In genomic region chr13:112849500-112849899, GRCh38 we compare ENCODE assay signal across 10 cellular contexts.
DNase-seq lines count a peak whose midpoint lies in the region; ATAC-seq, FAIRE-seq and TF ChIP-seq lines count a peak whose summit lies in the region.
"Had no signal": no experiment of that assay in that cellular context is flagged by ENCODE, and none has a peak within 500 bp of the region (broad histone marks: within the 10 kb centered on the region; RNA-seq: fewer than 3 reads in every experiment).

No MANE protein-coding gene starts in this region.

- dilution Hi-C loops in IMR-90 (cut with HindIII; ENCODE audit: low sequenced_read_pairs, unreplicated experiment): no loop called here

- H3K79me1 ChIP-seq in IMR-90 (ENCODE audit: low read depth in 1 of 2, low read length in 2 of 2): no peaks in the 10 kb centered on the region

- TF ChIP-seq CTCF in IMR-90 (conservative IDR thresholded peaks at IDR 0.05; ENCODE audit: low read depth, low read length) (no peak), K562 (IDR thresholded peaks at IDR 0.05 in 2 of 3, conservative IDR thresholded peaks at IDR 0.05 in 1 of 3; ENCODE audit: insufficient read depth in 2 of 3, low read depth in 1 of 3, low read length in 3 of 3) (no peak)

- H3K4me3 ChIP-seq in IMR-90 (ENCODE audit: insufficient read depth, low read depth, low read length) (no peak overlapping the region), K562 (no peak overlapping the region), small intestine (ENCODE audit: low read depth in 1 of 2, low read length in 2 of 2) (no peak overlapping the region)

- TF ChIP-seq RAD21 in IMR-90 (IDR thresholded peaks at IDR 0.05; ENCODE audit: low read length) (no peak), K562 (CRISPR knock-in tag; conservative IDR thresholded peaks at IDR 0.05 in 1 of 2, IDR thresholded peaks at IDR 0.05 in 1 of 2) (no peak)

- H4K8ac ChIP-seq in IMR-90 (ENCODE audit: low read depth in 2 of 2, low read length in 2 of 2): no peak overlapping the region

- CTCF ChIA-PET in IMR-90 (lab: Yijun Ruan, JAX): no interaction called here
- CTCF ChIA-PET in K562 (lab: Yijun Ruan, JAX; ENCODE audit: low intra/inter-chr PET ratio): no interaction called here

- no peak overlapping the region for H3K14ac ChIP-seq in IMR-90 (replicated peaks; ENCODE audit: low read depth, low read length)

- no peak for ATAC-seq in IMR-90 (ENCODE audit: low read depth)
- no peak for ATAC-seq in K562
- no peak for ATAC-seq in HG03521 (IDR thresholded peaks at IDR 0.05; ENCODE audit: unreplicated experiment)

- no TSS peak for BruUV-seq in IMR-90 (replicated peaks; lab: Mats Ljungman, UMichigan)
- no TSS peak for BruUV-seq in K562 (replicated peaks; lab: Mats Ljungman, UMichigan)

- H3K27me3 ChIP-seq in IMR-90 (ENCODE audit: control insufficient read depth, insufficient read depth, low read length) (no peaks in the 10 kb centered on the region), K562 (ENCODE audit: control insufficient read depth in 2 of 2, insufficient read depth in 2 of 2, low read length in 2 of 2) (no peaks in the 10 kb centered on the region), small intestine (ENCODE audit: control insufficient read depth in 2 of 2, insufficient read depth in 2 of 2, low read length in 2 of 2) (no peaks in the 10 kb centered on the region)

- H3K9me1 ChIP-seq in IMR-90 (ENCODE audit: insufficient read depth, low read length) (0 out of 2 replicates have a peak, but pooled peaks cover 3% of the 10 kb centered on the region), K562 (ENCODE audit: control insufficient read depth, insufficient read depth, low read length) (no peaks in the 10 kb centered on the region)

- H3K4me1 ChIP-seq in IMR-90 (ENCODE audit: control insufficient read depth, insufficient read depth, low read length): no peaks in the 10 kb centered on the region
- H3K4me1 ChIP-seq in K562 (replicated peaks in 1 of 2; ENCODE audit: control insufficient read depth in 2 of 2, insufficient read depth in 2 of 2, low read length in 2 of 2): peaks cover 0 to 3% of the 10 kb centered on the region in 2 experiments; a peak in 1 of 5 replicates
- no peaks in the 10 kb centered on the region for H3K4me1 ChIP-seq in small intestine (ENCODE audit: control insufficient read depth in 2 of 2, insufficient read depth in 1 of 2, low read depth in 1 of 2, low read length in 1 of 2)

- H3K9me3 ChIP-seq in IMR-90 (ENCODE audit: control insufficient read depth, insufficient read depth, low read length) (peaks cover 3% of the 10 kb centered on the region; the same call in 1 of the 2 replicates), K562 (replicated peaks; ENCODE audit: control insufficient read depth, insufficient read depth, low read depth, low read length) (0 out of 2 replicates have a peak, but pooled peaks cover 2% of the 10 kb centered on the region), small intestine (ENCODE audit: control insufficient read depth, low read depth) (no peaks in the 10 kb centered on the region)

- H3K27ac ChIP-seq in IMR-90 (ENCODE audit: insufficient read depth, low read length) (no peak overlapping the region), K562 (ENCODE audit: extremely low read depth, low read depth, low read length) (no peak overlapping the region), small intestine (ENCODE audit: low read depth in 1 of 2, low read length in 1 of 2) (no peak overlapping the region)

- WGBS in IMR-90 (ENCODE audit: extremely low coverage in 2 of 2, insufficient read length in 1 of 2), 2 experiments: no CpG with 5 or more reads among the region's 6 CpGs
- 76% methylated on average over 5 of the region's 6 CpGs for WGBS in K562 (ENCODE audit: insufficient coverage, low coverage, missing lambda C conversion rate)
- WGBS in small intestine, 3 donors: 62 to 74% (median 69%) methylated on average over 6 of the region's 6 CpGs

- H3K18ac ChIP-seq in IMR-90 (ENCODE audit: low read depth, low read length): no peak overlapping the region

- no peak overlapping the region for H4K91ac ChIP-seq in IMR-90 (ENCODE audit: insufficient read depth, low read depth, low read length)

- no peaks in the 10 kb centered on the region for H4K20me1 ChIP-seq in IMR-90 (ENCODE audit: insufficient read depth, low read length)
- H4K20me1 ChIP-seq in K562 (replicated peaks; ENCODE audit: control insufficient read depth, insufficient read depth, low read length): no peaks in the 10 kb centered on the region

- no peak overlapping the region for H2AK5ac ChIP-seq in IMR-90 (ENCODE audit: low read depth, low read length)

- no peak overlapping the region for H3K23ac ChIP-seq in IMR-90 (ENCODE audit: low read depth, low read length)

- H3K4ac ChIP-seq in IMR-90 (ENCODE audit: low read depth, low read length): no peak overlapping the region

- H2BK5ac ChIP-seq in IMR-90 (ENCODE audit: low read depth, low read length, poor library complexity, severe bottlenecking): no peak overlapping the region

- no peak overlapping the region for H3K56ac ChIP-seq in IMR-90 (ENCODE audit: extremely low read depth, insufficient read depth, low read length)

- in situ Hi-C loops in IMR-90 (cut with MboI; ENCODE audit: low sequenced_read_pairs) (no loop called here), K562 (cut with MboI) (no loop called here)

- no peak overlapping the region for H2BK20ac ChIP-seq in IMR-90 (ENCODE audit: low read depth, low read length)

- no peaks in the 10 kb centered on the region for H3K79me2 ChIP-seq in K562 (ENCODE audit: control insufficient read depth, insufficient read depth, low read length)

- no peak overlapping the region for H2AFZ ChIP-seq in IMR-90 (replicated peaks; ENCODE audit: low read length, poor library complexity)
- no peak overlapping the region for H2AFZ ChIP-seq in K562 (ENCODE audit: low read depth, low read length)

- TF ChIP-seq EP300 in K562 (IDR thresholded peaks at IDR 0.05; ENCODE audit: low read length): no peak

- no peak overlapping the region for H2BK120ac ChIP-seq in IMR-90 (ENCODE audit: low read depth, low read length)

- POLR2A ChIA-PET in IMR-90 (lab: Charles Lee; ENCODE audit: unreplicated experiment): no interaction called here
- POLR2A ChIA-PET in K562 (lab: Yijun Ruan, JAX): no interaction called here

- no peak overlapping the region for H4K5ac ChIP-seq in IMR-90 (ENCODE audit: low read depth, low read length)

- no peak overlapping the region for H2AK9ac ChIP-seq in IMR-90 (replicated peaks; ENCODE audit: low read depth, low read length, poor library complexity)

- H3K36me3 ChIP-seq in IMR-90 (ENCODE audit: control insufficient read depth, insufficient read depth, low read length) (peaks cover 26% of the 10 kb centered on the region), K562 (ENCODE audit: control insufficient read depth, insufficient read depth, low read length) (peaks cover 27% of the 10 kb centered on the region; the same call in 2 of the 3 replicates), small intestine (ENCODE audit: control insufficient read depth in 2 of 2, insufficient read depth in 2 of 2, low read length in 2 of 2) (peaks cover 7 to 8% of the 10 kb centered on the region in 2 donors)

- H3K9ac ChIP-seq in IMR-90 (ENCODE audit: low read depth, low read length) (no peak overlapping the region), K562 (ENCODE audit: insufficient read depth in 1 of 2, low read depth in 2 of 2, low read length in 2 of 2) (no peak overlapping the region)

- H3K4me2 ChIP-seq in IMR-90 (ENCODE audit: low read depth, low read length) (no peak overlapping the region), K562 (ENCODE audit: insufficient read depth, low read length) (no peak overlapping the region)

- TF ChIP-seq POLR2A in IMR-90 (IDR thresholded peaks at IDR 0.05; ENCODE audit: low read depth, low read length) (no peak), K562 (conservative IDR thresholded peaks at IDR 0.05) (no peak)

- FAIRE-seq in K562 (lab: Jason Lieb, UNC) (no peak), small intestine (lab: Jason Lieb, UNC) (no peak)
- FAIRE-seq: G401.6 had no signal

- H2BK15ac ChIP-seq in IMR-90 (ENCODE audit: low read depth, low read length): no peak overlapping the region

- peak; percentile 16 for DNase-seq in IMR-90
- DNase-seq in NCI-H2171 (lab: John Stamatoyannopoulos, UW): peak; percentile 92
- DNase-seq in K562 (ENCODE audit: extremely low read depth in 1 of 4, low spot score in 3 of 4): no peak
- DNase-seq in small intestine: peak; percentile 3
- DNase-seq in T-helper 1 cell: no peak
- DNase-seq in ecto neural progenitor cell (ENCODE audit: low spot score): no peak
- DNase-seq in medulla oblongata (ENCODE audit: extremely low spot score): no peak
- DNase-seq: activated gamma-delta T cell had no signal

- intact Hi-C loops in IMR-90 (cut with micrococcal nuclease) (no loop called here), K562 (cut with micrococcal nuclease) (no loop called here)

TF ChIP-seq in IMR-90, 13 proteins besides CTCF, POLR2A, EP300 and RAD21 (continues in another document):
- TF ChIP-seq CHD1 (IDR thresholded peaks at IDR 0.05; ENCODE audit: low read depth, low read length) (no peak), FOS (IDR thresholded peaks at IDR 0.05; ENCODE audit: low read depth, low read length) (no peak), ELK1 (IDR thresholded peaks at IDR 0.05; ENCODE audit: borderline replicate concordance, low read depth, low read length) (no peak), MXI1 (IDR thresholded peaks at IDR 0.05; ENCODE audit: borderline replicate concordance, low read depth, low read length) (no peak)

TF ChIP-seq in K562, 482 proteins besides CTCF, POLR2A, EP300 and RAD21:
- no peak for TF ChIP-seq ZNF445 (CRISPR knock-in tag; IDR thresholded peaks at IDR 0.05; ENCODE audit: low read depth)
- TF ChIP-seq NFIC (IDR thresholded peaks at IDR 0.05): peak; percentile 88
- TF ChIP-seq, protein P1, sequence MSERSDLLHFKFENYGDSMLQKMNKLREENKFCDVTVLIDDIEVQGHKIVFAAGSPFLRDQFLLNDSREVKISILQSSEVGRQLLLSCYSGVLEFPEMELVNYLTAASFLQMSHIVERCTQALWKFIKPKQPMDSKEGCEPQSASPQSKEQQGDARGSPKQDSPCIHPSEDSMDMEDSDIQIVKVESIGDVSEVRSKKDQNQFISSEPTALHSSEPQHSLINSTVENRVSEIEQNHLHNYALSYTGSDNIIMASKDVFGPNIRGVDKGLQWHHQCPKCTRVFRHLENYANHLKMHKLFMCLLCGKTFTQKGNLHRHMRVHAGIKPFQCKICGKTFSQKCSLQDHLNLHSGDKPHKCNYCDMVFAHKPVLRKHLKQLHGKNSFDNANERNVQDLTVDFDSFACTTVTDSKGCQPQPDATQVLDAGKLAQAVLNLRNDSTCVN (CRISPR knock-in tag; IDR thresholded peaks at IDR 0.05): no peak
- TF ChIP-seq NFIX (CRISPR knock-in tag; IDR thresholded peaks at IDR 0.05; ENCODE audit: low read depth): peak; percentile 67

Comparison
In these comparisons a context has a peak if more than half of its experiments do, and no peak if none do; other contexts are left out.
1. DNase-seq: peak in IMR-90 (single experiment), NCI-H2171 (single experiment) and small intestine (single experiment); none in K562 (0 of 4), T-helper 1 cell (0 of 5), ecto neural progenitor cell (single experiment) and medulla oblongata (single experiment).